In the genomic region with DNA sequence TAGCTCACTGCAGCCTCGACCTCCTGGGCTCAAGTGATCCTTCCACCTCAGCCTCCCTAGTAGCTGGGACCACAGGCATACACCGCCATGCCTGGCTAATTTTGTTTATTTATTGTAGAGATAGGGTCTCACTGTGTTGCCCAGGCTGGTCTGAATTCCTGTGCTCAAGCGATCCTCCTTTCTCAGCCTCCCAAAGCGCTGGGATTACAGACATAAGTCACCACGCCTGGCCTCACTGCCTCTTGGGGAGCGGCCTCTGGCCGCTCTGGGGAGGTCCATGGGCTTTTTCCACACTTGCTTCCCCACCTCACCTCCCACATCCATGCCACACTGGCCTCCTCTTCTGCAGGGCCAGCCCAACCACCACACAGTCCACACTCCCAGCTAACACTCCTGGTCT, we compare ENCODE assay signal across 16 cellular contexts. TPM values are rescaled to one million over a fixed set of nuclear protein-coding genes. Genes with fewer than 3 reads are reported as not detected.
DNase-seq lines count a peak whose midpoint lies in the region; TF ChIP-seq lines count a peak whose summit lies in the region.
"Had no signal": no experiment of that assay in that cellular context is flagged by ENCODE, and none has a peak within 500 bp of the region (broad histone marks: within the 10 kb centered on the region; RNA-seq: fewer than 3 reads in every experiment).

No MANE protein-coding gene starts in this region.

- H3K9ac ChIP-seq in BLaER1 = no peak overlapping the region
- peak overlapping the region in 3 of 11 experiments; percentile 3 to 15 (median 4); a peak in 3 of 22 replicates for H3K9ac ChIP-seq in BLaER1 treated with 17β-estradiol and CSF1 and Interleukin-3, amounts not matched to agents 10 nM and 100 nM

- TF ChIP-seq CTCF in neutrophil (IDR thresholded peaks at IDR 0.05) = no peak

- H3K27ac ChIP-seq in BLaER1 (peak overlapping the region; percentile 32), neutrophil (peak overlapping the region; percentile 53)
- peak overlapping the region in 8 of 11 experiments; percentile 79 to 91 (median 86); a peak in 16 of 22 replicates for H3K27ac ChIP-seq in BLaER1 treated with 17β-estradiol and CSF1 and Interleukin-3, amounts not matched to agents 10 nM and 100 nM

- H4K20me1 ChIP-seq in BLaER1 = no peaks in the 10 kb centered on the region
- no peaks in the 10 kb centered on the region for H4K20me1 ChIP-seq in BLaER1 treated with 17β-estradiol and CSF1 and Interleukin-3, amounts not matched to agents 10 nM and 100 nM

- peak overlapping the region; percentile 81 to 98 (median 92) for H3K27ac Mint-ChIP-seq in immature natural killer cell
- H3K27ac Mint-ChIP-seq: HFFc6, IgD-negative memory B cell had no signal

- no peak for DNase-seq in immature natural killer cell
- no peak for DNase-seq in hypothalamus (lab: John Stamatoyannopoulos, UW)
- DNase-seq in cortex of kidney (lab: John Stamatoyannopoulos, UW) = no peak
- DNase-seq in GM03348 (ENCODE audit: low spot score) = no peak
- DNase-seq: ACHN, BE2C, DMS79, GDM1, GOT3, HFFc6 had no signal

- H3K4me1 ChIP-seq in BLaER1 = peaks cover 94% of the 10 kb centered on the region
- H3K4me1 ChIP-seq in BLaER1 treated with 17β-estradiol and CSF1 and Interleukin-3, amounts not matched to agents 10 nM and 100 nM = peaks cover 76 to 100% (median 96%) of the 10 kb centered on the region in 10 experiments
- H3K4me1 ChIP-seq in neutrophil (ENCODE audit: control insufficient read depth in 1 of 2, insufficient read depth in 1 of 2, low read depth in 1 of 2, low read length in 1 of 2) = peaks cover 13 to 17% of the 10 kb centered on the region in 2 experiments
- H3K4me1 ChIP-seq: BE2C had no signal

- peak overlapping the region; percentile 12; the same call in 1 of the 2 replicates for H3K4me2 ChIP-seq in BLaER1
- H3K4me2 ChIP-seq in BLaER1 treated with 17β-estradiol and CSF1 and Interleukin-3, amounts not matched to agents 10 nM and 100 nM = peak overlapping the region in 9 of 11 experiments; percentile 8 to 90 (median 38); a peak in 14 of 22 replicates

- H3K36me3 ChIP-seq in BLaER1 (peaks cover 3% of the 10 kb centered on the region; the same call in 1 of the 2 replicates), neutrophil (no peaks in the 10 kb centered on the region)
- peaks cover 0 to 21% (median 0%) of the 10 kb centered on the region in 11 experiments; a peak in 3 of 22 replicates for H3K36me3 ChIP-seq in BLaER1 treated with 17β-estradiol and CSF1 and Interleukin-3, amounts not matched to agents 10 nM and 100 nM
- H3K36me3 ChIP-seq: BE2C had no signal

- H3K9me3 Mint-ChIP-seq in immature natural killer cell = no peaks in the 10 kb centered on the region
- H3K9me3 Mint-ChIP-seq: CD4-positive, alpha-beta memory T cell; HFFc6; IgD-negative memory B cell had no signal

- H3K9me3 ChIP-seq in BLaER1 (no peaks in the 10 kb centered on the region), neutrophil (no peaks in the 10 kb centered on the region)
- H3K9me3 ChIP-seq in BLaER1 treated with 17β-estradiol and CSF1 and Interleukin-3, amounts not matched to agents 10 nM and 100 nM (replicated peaks in 1 of 11) = no peaks in the 10 kb centered on the region
- H3K9me3 ChIP-seq: BE2C had no signal

- peaks cover 33 to 50% (median 40%) of the 10 kb centered on the region in 3 donors for H3K36me3 Mint-ChIP-seq in immature natural killer cell
- H3K36me3 Mint-ChIP-seq: CD14-positive monocyte; CD4-positive, alpha-beta memory T cell; IgD-negative memory B cell had no signal

- H3K27me3 Mint-ChIP-seq in immature natural killer cell (ENCODE audit: low read depth in 3 of 3) = peaks cover 4 to 20% (median 16%) of the 10 kb centered on the region in 3 donors
- H3K27me3 Mint-ChIP-seq: CD4-positive, alpha-beta memory T cell had no signal

- H3K27me3 ChIP-seq in BLaER1 (no peaks in the 10 kb centered on the region), neutrophil (peaks cover 33% of the 10 kb centered on the region)
- no peaks in the 10 kb centered on the region for H3K27me3 ChIP-seq in BLaER1 treated with 17β-estradiol and CSF1 and Interleukin-3, amounts not matched to agents 10 nM and 100 nM
- H3K27me3 ChIP-seq: BE2C had no signal

- peak overlapping the region; percentile 64 to 98 (median 95) for H3K4me3 Mint-ChIP-seq in immature natural killer cell
- H3K4me3 Mint-ChIP-seq: HFFc6, IgD-negative memory B cell had no signal

- H3K4me3 ChIP-seq in BLaER1 (no peak overlapping the region), neutrophil (ENCODE audit: low read depth in 1 of 2, low read length in 1 of 2) (no peak overlapping the region)
- no peak overlapping the region for H3K4me3 ChIP-seq in BLaER1 treated with 17β-estradiol and CSF1 and Interleukin-3, amounts not matched to agents 10 nM and 100 nM

- peaks cover 79 to 81% of the 10 kb centered on the region in 2 donors for H3K4me1 Mint-ChIP-seq in immature natural killer cell

RNA-seq across cellular contexts. Expression of gene ADGRG3, which starts 18.3 kb away (rescaled TPM):
- polyA plus RNA-seq in immature natural killer cell = 10 to 100 TPM; 13.1 to 18.4 (median 15.7) TPM
- polyA plus RNA-seq: CD4-positive, alpha-beta memory T cell; IgD-negative memory B cell had no signal

RNA-seq across cellular contexts. Expression of gene ADGRG1, which starts 21.4 kb away (rescaled TPM):
- 100 to 1,000 TPM; 218 to 784 (median 395) TPM for polyA plus RNA-seq in immature natural killer cell

RNA-seq across cellular contexts. Expression of gene DRC7, which starts 44.8 kb away (rescaled TPM):
- polyA plus RNA-seq in immature natural killer cell = not detected
- polyA plus RNA-seq: CD4-positive, alpha-beta memory T cell; IgD-negative memory B cell had no signal

Comparison
In these comparisons a context has a peak if more than half of its experiments do, and no peak if none do; other contexts are left out.
1. H3K27ac ChIP-seq: peak in every context shown above with its lines; median percentile 86 in BLaER1 treated with 17β-estradiol and CSF1 and Interleukin-3, amounts not matched to agents 10 nM and 100 nM; 53 in neutrophil; 32 in BLaER1.